13 cellular contexts compared by ENCODE assay signal in the genomic region with DNA sequence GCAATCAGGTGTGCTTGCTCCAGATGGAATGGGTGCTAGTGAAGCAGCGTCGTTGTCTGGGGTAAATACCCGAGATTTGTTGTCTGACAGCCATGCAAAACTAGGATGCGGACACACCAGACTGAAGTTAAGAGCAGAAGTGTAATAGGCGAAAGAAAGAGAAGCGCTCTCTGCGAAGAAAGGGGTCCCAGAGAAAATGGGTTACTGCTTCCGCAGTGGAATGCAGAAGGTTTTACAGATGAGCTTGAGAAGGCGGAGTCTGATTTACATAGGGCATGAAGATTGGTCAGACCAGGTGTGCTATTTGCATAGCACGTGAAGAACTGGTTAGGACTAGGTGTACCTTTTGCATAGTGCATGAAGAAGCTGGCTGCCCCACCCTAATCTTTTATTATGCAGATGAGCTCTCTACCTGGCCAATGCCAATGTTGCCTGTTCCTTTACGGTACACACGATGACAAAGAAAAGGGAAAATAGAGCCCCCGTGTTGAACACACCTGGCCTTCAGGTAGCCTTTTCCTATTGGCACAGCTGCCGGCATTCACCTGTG. TPM values are rescaled to one million over a fixed set of nuclear protein-coding genes. Genes with fewer than 3 reads are reported as not detected.
DNase-seq lines count a peak whose midpoint lies in the region; ATAC-seq and TF ChIP-seq lines count a peak whose summit lies in the region.
"Had no signal": no experiment of that assay in that cellular context is flagged by ENCODE, and none has a peak within 500 bp of the region (broad histone marks: within the 10 kb centered on the region; RNA-seq: fewer than 3 reads in every experiment).

No MANE protein-coding gene starts in this region.

- H3K79me2 ChIP-seq in H9 (ENCODE audit: insufficient read depth, low read length) (no peaks in the 10 kb centered on the region), parathyroid adenoma (no peaks in the 10 kb centered on the region)

- peak overlapping the region; percentile 74 for H3K18ac ChIP-seq in H9 (ENCODE audit: insufficient read length, low read depth, low read length)

- H2AK5ac ChIP-seq in H9 (ENCODE audit: insufficient read length, low read length), result no peak overlapping the region

- no peak overlapping the region for H4K8ac ChIP-seq in H9 (replicated peaks; ENCODE audit: insufficient read length, low read depth, low read length)

- H2BK15ac ChIP-seq in H9 (ENCODE audit: low read depth, low read length), result peak overlapping the region; percentile 39; the same call in 1 of the 2 replicates

- H3K27me3 ChIP-seq in H9 (ENCODE audit: insufficient read depth, low read length), result no peaks in the 10 kb centered on the region
- H3K27me3 ChIP-seq in esophagus squamous epithelium, result no peaks in the 10 kb centered on the region
- no peaks in the 10 kb centered on the region for H3K27me3 ChIP-seq in parathyroid adenoma (ENCODE audit: control insufficient read depth, insufficient read depth, low read length)
- no peaks in the 10 kb centered on the region for H3K27me3 ChIP-seq in ascending aorta
- H3K27me3 ChIP-seq: SJCRH30 had no signal

- peaks cover 8% of the 10 kb centered on the region; the same call in 1 of the 2 replicates for H3K4me1 ChIP-seq in H9 (ENCODE audit: insufficient read depth, low read length)
- peaks cover 11 to 61% (median 24%) of the 10 kb centered on the region in 3 donors for H3K4me1 ChIP-seq in esophagus squamous epithelium
- peaks cover 21% of the 10 kb centered on the region for H3K4me1 ChIP-seq in parathyroid adenoma
- peaks cover 14 to 22% of the 10 kb centered on the region in 2 donors for H3K4me1 ChIP-seq in ascending aorta

- no peaks in the 10 kb centered on the region; a peak in 1 of 5 replicates for H3K9me3 Mint-ChIP-seq in H9
- H3K9me3 Mint-ChIP-seq: naive thymus-derived CD8-positive, alpha-beta T cell had no signal

- peaks cover 6% of the 10 kb centered on the region for H3K27me3 Mint-ChIP-seq in H9 (ENCODE audit: low read depth)
- H3K27me3 Mint-ChIP-seq: naive thymus-derived CD8-positive, alpha-beta T cell had no signal

- no peaks in the 10 kb centered on the region for H4K20me1 ChIP-seq in H9 (ENCODE audit: control insufficient read depth, insufficient read depth, insufficient read length)

- H3K27ac ChIP-seq in H9 (ENCODE audit: insufficient read length, low read depth, low read length), result peak overlapping the region; percentile 87
- H3K27ac ChIP-seq in esophagus squamous epithelium, result peak overlapping the region; percentile 44 to 67 (median 58)
- no peak overlapping the region for H3K27ac ChIP-seq in parathyroid adenoma
- H3K27ac ChIP-seq in ascending aorta, result no peak overlapping the region
- H3K27ac ChIP-seq: SJCRH30 had no signal

- peak overlapping the region; percentile 51 for H3K9ac ChIP-seq in H9 (ENCODE audit: extremely low read depth, insufficient read length, low read length)
- no peak overlapping the region for H3K9ac ChIP-seq in parathyroid adenoma

- H4K5ac ChIP-seq in H9 (ENCODE audit: insufficient read length, low read depth, low read length), result peak overlapping the region; percentile 8

- ATAC-seq in sciatic nerve, result no peak
- ATAC-seq: activated CD8-positive, alpha-beta T cell treated with anti-CD3 and anti-CD28 coated beads, Interleukin-2, amount 10 ng/mL, durations not matched to agents 7 days and 5 days had no signal

- no peaks in the 10 kb centered on the region for H3K9me3 ChIP-seq in H9 (ENCODE audit: control insufficient read depth, low read depth, low read length)
- H3K9me3 ChIP-seq in esophagus squamous epithelium, result no peaks in the 10 kb centered on the region
- no peaks in the 10 kb centered on the region for H3K9me3 ChIP-seq in parathyroid adenoma (ENCODE audit: control insufficient read depth, low read length)
- H3K9me3 ChIP-seq in ascending aorta, result no peaks in the 10 kb centered on the region
- H3K9me3 ChIP-seq: SJCRH30 had no signal

- H3K27ac Mint-ChIP-seq in H9, result peak overlapping the region; percentile 71 to 99 (median 98); a peak in 5 of 7 replicates
- H3K27ac Mint-ChIP-seq: activated CD8-positive, alpha-beta T cell treated with anti-CD3 and anti-CD28 coated beads, Interleukin-2, amount 10 ng/mL, durations not matched to agents 7 days and 5 days had no signal

- H2BK12ac ChIP-seq in H9 (ENCODE audit: insufficient read length, low read depth, low read length), result no peak overlapping the region

- H3K4me3 Mint-ChIP-seq in H9, result peak overlapping the region; percentile 57 to 69; a peak in 4 of 5 replicates
- H3K4me3 Mint-ChIP-seq: activated CD8-positive, alpha-beta T cell treated with anti-CD3 and anti-CD28 coated beads, Interleukin-2, amount 10 ng/mL, durations not matched to agents 7 days and 5 days had no signal

- H3K36me3 ChIP-seq in esophagus squamous epithelium (no peaks in the 10 kb centered on the region), parathyroid adenoma (ENCODE audit: control insufficient read depth, insufficient read depth, low read length) (no peaks in the 10 kb centered on the region), ascending aorta (no peaks in the 10 kb centered on the region)
- H3K36me3 ChIP-seq: SJCRH30 had no signal

- peak overlapping the region; percentile 91; the same call in 1 of the 2 replicates for H3K14ac ChIP-seq in H9 (ENCODE audit: insufficient read depth, low read length)

- H3K23me2 ChIP-seq in H9 (ENCODE audit: insufficient read length, low read depth, low read length, poor library complexity, severe bottlenecking), result peaks cover 3% of the 10 kb centered on the region

- H3K36me3 Mint-ChIP-seq in H9 (ENCODE audit: insufficient read depth in 1 of 3, low read depth in 3 of 3), result no peaks in the 10 kb centered on the region
- H3K36me3 Mint-ChIP-seq: naive thymus-derived CD8-positive, alpha-beta T cell had no signal

- H3T11ph ChIP-seq in H9 (ENCODE audit: low read length), result no peak overlapping the region

- no peak overlapping the region for H2BK20ac ChIP-seq in H9 (ENCODE audit: low read depth, low read length, poor library complexity, severe bottlenecking)

- H3K4me3 ChIP-seq in esophagus squamous epithelium (peak overlapping the region in 2 of 4 donors; percentile 25 to 42), parathyroid adenoma (ENCODE audit: low read depth, low read length) (no peak overlapping the region), ascending aorta (no peak overlapping the region)
- H3K4me3 ChIP-seq: SJCRH30 had no signal

- no peak overlapping the region for H3K56ac ChIP-seq in H9 (ENCODE audit: insufficient read length, low read depth, low read length)

- intact Hi-C loops in esophagus squamous epithelium (cut with DNase I) (no loop called here), sciatic nerve (cut with DNase I) (no loop called here), ascending aorta (cut with DNase I) (no loop called here)

- H2AFZ ChIP-seq in H9 (ENCODE audit: low read length), result no peak overlapping the region
- peak overlapping the region; percentile 36 for H2AFZ ChIP-seq in parathyroid adenoma

- peak overlapping the region; percentile 31 for H2BK5ac ChIP-seq in H9 (ENCODE audit: insufficient read length, low read length)

- H2BK120ac ChIP-seq in H9 (ENCODE audit: low read depth, low read length, poor library complexity, severe bottlenecking), result peak overlapping the region; percentile 75

- peaks cover 32 to 49% of the 10 kb centered on the region in 2 experiments for H3K4me1 Mint-ChIP-seq in H9

- H3K4ac ChIP-seq in H9 (ENCODE audit: low read depth, low read length), result peak overlapping the region; percentile 35; the same call in 1 of the 2 replicates

- WGBS in H9 (ENCODE audit: extremely low coverage, insufficient read length, low lambda C conversion rate), result no CpG with 5 or more reads among the region's 14 CpGs
- WGBS in esophagus squamous epithelium, 2 donors, result 38 to 46% methylated on average over 11 to 14 of the region's 14 CpGs

- TF ChIP-seq CTCF in H9 (conservative IDR thresholded peaks at IDR 0.05), result no peak
- TF ChIP-seq CTCF in esophagus squamous epithelium (IDR thresholded peaks at IDR 0.05), result no peak
- no peak for TF ChIP-seq CTCF in parathyroid adenoma (IDR thresholded peaks at IDR 0.05)
- no peak for TF ChIP-seq CTCF in ascending aorta (IDR thresholded peaks at IDR 0.05)

- H3K23ac ChIP-seq in H9 (ENCODE audit: insufficient read length, low read depth, low read length), result no peak overlapping the region

- DNase-seq in H9, result peak; percentile 96
- DNase-seq in NCI-H345 treated with DMSO at 0.1 percent for 48 hours (lab: John Stamatoyannopoulos, UW; ENCODE audit: unreplicated experiment), result peak; percentile 58
- no peak for DNase-seq in esophagus squamous epithelium (lab: John Stamatoyannopoulos, UW)
- no peak for DNase-seq in NK-92 treated with Interleukin-12 subunit alpha and Interleukin-12 subunit beta, amount 100 ng/mL, for 24 hours (lab: John Stamatoyannopoulos, UW)
- no peak for DNase-seq in sciatic nerve (ENCODE audit: low spot score)
- DNase-seq in ascending aorta (ENCODE audit: low spot score in 2 of 2), result no peak
- no peak for DNase-seq in activated naive CD4-positive, alpha-beta T cell treated with anti-CD3 and anti-CD28 coated beads, Interleukin-2, amount 50 U/mL, for 16 hours
- DNase-seq: activated CD8-positive, alpha-beta T cell treated with anti-CD3 and anti-CD28 coated beads, Interleukin-2, amount 10 ng/mL, durations not matched to agents 7 days and 5 days; amygdala; EL; SJCRH30 had no signal

- H3K79me1 ChIP-seq in H9 (ENCODE audit: insufficient read depth, low read depth, low read length, poor library complexity, severe bottlenecking), result no peaks in the 10 kb centered on the region

- H3K4me2 ChIP-seq in H9 (ENCODE audit: insufficient read depth, insufficient read length, low read length) (peak overlapping the region; percentile 58), parathyroid adenoma (ENCODE audit: low read length) (no peak overlapping the region)

- peak overlapping the region; percentile 4 for H4K91ac ChIP-seq in H9 (ENCODE audit: insufficient read length, low read depth, low read length)

- TF ChIP-seq POLR2A in esophagus squamous epithelium (IDR thresholded peaks at IDR 0.05), result peak in 1 of 4 donors; percentile 52

RNA-seq across cellular contexts. Expression of a gene that starts 32.0 kb away (rescaled TPM):
- total RNA-seq in H9 (2021), result 43.9 and 44.2 TPM in 2 replicates
- total RNA-seq in esophagus squamous epithelium, result 10 to 100 TPM; 13.7 to 22.9 (median 17.0) TPM
- total RNA-seq in sciatic nerve, result 40.0 TPM
- total RNA-seq in ascending aorta, result 2.1 TPM

RNA-seq across cellular contexts. Expression of a gene that starts 49.5 kb away (rescaled TPM):
- total RNA-seq in H9 (2021) (249 and 265 TPM in 2 replicates), esophagus squamous epithelium (10 to 100 TPM; 13.7 to 44.4 (median 34.4) TPM), sciatic nerve (200 TPM), ascending aorta (40.7 TPM)

Comparison
In these comparisons a context has a peak if more than half of its experiments do, and no peak if none do; other contexts are left out.
1. DNase-seq: peak in H9 (single experiment) and NCI-H345 treated with DMSO at 0.1 percent for 48 hours (single experiment); none in esophagus squamous epithelium (single experiment), NK-92 treated with Interleukin-12 subunit alpha and Interleukin-12 subunit beta, amount 100 ng/mL, for 24 hours (single experiment), sciatic nerve (single experiment), ascending aorta (0 of 2) and activated naive CD4-positive, alpha-beta T cell treated with anti-CD3 and anti-CD28 coated beads, Interleukin-2, amount 50 U/mL, for 16 hours (single experiment).
2. H3K27ac ChIP-seq: peak in H9 (single experiment) and esophagus squamous epithelium (4 of 4); none in parathyroid adenoma (single experiment) and ascending aorta (0 of 2).